ENCODE assay signal across 14 cellular contexts in the genomic region with DNA sequence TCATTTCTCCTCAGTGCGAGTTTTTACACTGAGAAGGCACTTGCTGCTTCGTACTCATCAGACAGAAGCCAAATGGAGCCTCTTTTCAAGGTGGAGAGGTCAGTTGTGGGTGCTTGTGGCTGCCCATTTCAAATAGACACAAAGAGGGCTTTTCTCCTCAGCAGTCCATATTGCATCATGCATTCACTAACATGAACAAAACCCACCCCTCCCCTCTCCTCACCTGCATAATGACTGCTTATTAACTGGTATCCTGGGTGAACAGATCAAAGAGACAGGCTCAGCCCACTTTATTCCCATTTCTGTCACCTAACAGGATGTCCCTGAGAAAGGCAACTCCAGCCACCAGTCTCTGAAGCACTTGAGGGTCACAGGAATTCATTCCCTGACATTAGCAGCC. TPM values are rescaled to one million over a fixed set of nuclear protein-coding genes. Genes with fewer than 3 reads are reported as not detected.
A peak's percentile ranks its signal among the peaks of the same experiment; 100 is the strongest.
DNase-seq lines count a peak whose midpoint lies in the region; ATAC-seq and TF ChIP-seq lines count a peak whose summit lies in the region.
"Had no signal": no experiment of that assay in that cellular context is flagged by ENCODE, and none has a peak within 500 bp of the region (broad histone marks: within the 10 kb centered on the region; RNA-seq: fewer than 3 reads in every experiment).

No MANE protein-coding gene starts in this region.

- H3K36me3 ChIP-seq in heart right ventricle: peaks cover 0 to 6% (median 0%) of the 10 kb centered on the region in 9 donors
- H3K36me3 ChIP-seq in muscle layer of duodenum (ENCODE audit: control insufficient read depth in 1 of 2, insufficient read depth in 2 of 2, low read length in 2 of 2): no peaks in the 10 kb centered on the region
- H3K36me3 ChIP-seq in uterus: no peaks in the 10 kb centered on the region
- H3K36me3 ChIP-seq: pancreas had no signal

- DNase-seq in heart right ventricle: no peak
- DNase-seq in cardiac septum (ENCODE audit: low spot score): no peak
- DNase-seq in SW480 (ENCODE audit: low spot score): peak; percentile 82
- no peak for DNase-seq in uterus
- DNase-seq in superior temporal gyrus (ENCODE audit: extremely low spot score): no peak
- no peak for DNase-seq in HUDEP-2 (lab: John Stamatoyannopoulos, UW; ENCODE audit: unreplicated experiment in 76 of 76)
- DNase-seq in middle frontal gyrus (ENCODE audit: extremely low spot score, low spot score): no peak
- DNase-seq: activated CD4-positive, alpha-beta T cell treated with anti-CD3 and anti-CD28 coated beads, Interleukin-2, amount 50 U/mL, for 1 hour; head of caudate nucleus; pancreas; stimulated activated CD4-positive, alpha-beta T cell treated with anti-CD3 and anti-CD28 coated beads, Interleukin-15, amount 100 ng/mL, for 24 hours; T-helper 2 cell had no signal

- H3K27me3 ChIP-seq in heart right ventricle (no peaks in the 10 kb centered on the region), muscle layer of duodenum (ENCODE audit: low read depth, low read length) (no peaks in the 10 kb centered on the region), uterus (no peaks in the 10 kb centered on the region)
- H3K27me3 ChIP-seq: pancreas had no signal

- no peaks in the 10 kb centered on the region for H3K9me3 ChIP-seq in heart right ventricle
- no peaks in the 10 kb centered on the region for H3K9me3 ChIP-seq in muscle layer of duodenum (ENCODE audit: control insufficient read depth in 1 of 2, low read length in 2 of 2)
- no peaks in the 10 kb centered on the region for H3K9me3 ChIP-seq in uterus
- H3K9me3 ChIP-seq: pancreas had no signal

- TF ChIP-seq POLR2A in uterus (IDR thresholded peaks at IDR 0.05): no peak

- TF ChIP-seq CTCF in heart right ventricle (IDR thresholded peaks at IDR 0.05) (no peak), uterus (IDR thresholded peaks at IDR 0.05) (no peak)

- 89 to 90% methylated on average over 2 of the region's 2 CpGs for WGBS in heart right ventricle, 2 donors

- ATAC-seq in heart right ventricle: no peak
- ATAC-seq: pancreas had no signal

- H3K27ac ChIP-seq in heart right ventricle: peak overlapping the region in 9 of 10 donors; percentile 45 to 94 (median 89)
- H3K27ac ChIP-seq in muscle layer of duodenum (ENCODE audit: low read length): peak overlapping the region; percentile 1
- H3K27ac ChIP-seq in uterus: peak overlapping the region; percentile 82 to 100
- H3K27ac ChIP-seq: pancreas had no signal

- H3K4me3 ChIP-seq in heart right ventricle: no peak overlapping the region
- no peak overlapping the region for H3K4me3 ChIP-seq in muscle layer of duodenum (ENCODE audit: low read depth in 1 of 2, low read length in 2 of 2)
- no peak overlapping the region for H3K4me3 ChIP-seq in uterus
- H3K4me3 ChIP-seq: pancreas had no signal

- intact Hi-C loops in heart right ventricle (cut with DNase I): loop anchor here in 1 of 10 donors (10.0 kb wide), 1 partner anchor 152 kb away; no protein-coding TSS in a partner anchor
- intact Hi-C loops in cardiac septum (cut with DNase I): loop anchor here (5.0 kb wide), 1 partner anchor 95 kb away; no protein-coding TSS in a partner anchor
- intact Hi-C loops in uterus (cut with DNase I; ENCODE audit: low total_unique reads): no loop called here

- H3K4me1 ChIP-seq in heart right ventricle (peaks cover 38 to 100% (median 97%) of the 10 kb centered on the region in 9 donors), muscle layer of duodenum (ENCODE audit: control insufficient read depth in 1 of 2, insufficient read depth in 2 of 2, low read length in 2 of 2) (peaks cover 25 to 73% of the 10 kb centered on the region in 2 donors), uterus (peaks cover 28 to 32% of the 10 kb centered on the region in 2 donors)
- H3K4me1 ChIP-seq: pancreas had no signal

RNA-seq across cellular contexts. Expression of gene KLF7, which starts 28.9 kb away (rescaled TPM):
- total RNA-seq in heart right ventricle (10 to 100 TPM; 21.8 to 51.8 (median 30.8) TPM), cardiac septum (34.4 TPM), uterus (10 to 100 TPM; 20.9 to 96.0 (median 39.4) TPM)
- 1 to 10 TPM; 5.0 to 5.6 TPM for polyA plus RNA-seq in heart right ventricle
- total RNA-seq: OCI-LY7 had no signal

Comparison
In these comparisons a context has a peak if more than half of its experiments do, and no peak if none do; other contexts are left out.
1. H3K27ac ChIP-seq: peak in every context shown above with its lines; median percentile 91 in uterus; 89 in heart right ventricle; 1 in muscle layer of duodenum.